In the genomic region with DNA sequence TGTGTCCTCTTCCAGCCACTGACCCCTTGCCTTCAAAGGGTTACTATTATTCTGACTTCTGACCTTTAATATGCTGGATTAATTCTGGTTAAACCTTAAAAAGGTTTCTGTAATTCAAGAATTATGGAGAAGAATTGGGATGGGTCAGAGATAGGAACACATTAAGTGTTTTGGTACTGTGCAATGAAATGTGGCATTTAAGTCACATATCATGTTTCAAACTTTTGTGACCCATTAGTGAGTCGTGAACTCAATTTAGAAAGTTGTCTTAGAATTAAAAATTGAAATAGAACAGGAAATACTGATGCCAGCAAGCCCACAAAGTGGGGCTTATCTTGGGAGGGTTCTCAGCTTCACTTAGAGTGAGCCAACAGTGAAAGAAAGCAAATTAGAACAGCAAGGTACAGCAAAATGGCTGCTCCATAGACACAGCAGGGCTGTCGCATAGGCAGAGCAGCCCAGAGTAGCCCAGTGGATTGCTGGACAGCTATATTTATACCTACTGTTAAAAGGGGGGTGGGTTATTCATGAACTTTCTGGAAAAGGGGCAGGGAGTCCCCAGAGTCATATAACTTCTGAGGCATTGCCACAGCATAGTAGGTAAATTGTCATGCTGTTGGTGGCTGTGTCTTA, we compare ENCODE assay signal across 1 cellular context.
TF ChIP-seq lines count a peak whose summit lies in the region.

No MANE protein-coding gene starts in this region.

TF ChIP-seq in HEK293, 187 proteins besides CTCF, POLR2A, EP300 and RAD21 (continued from another document):
- TF ChIP-seq, protein P1, sequence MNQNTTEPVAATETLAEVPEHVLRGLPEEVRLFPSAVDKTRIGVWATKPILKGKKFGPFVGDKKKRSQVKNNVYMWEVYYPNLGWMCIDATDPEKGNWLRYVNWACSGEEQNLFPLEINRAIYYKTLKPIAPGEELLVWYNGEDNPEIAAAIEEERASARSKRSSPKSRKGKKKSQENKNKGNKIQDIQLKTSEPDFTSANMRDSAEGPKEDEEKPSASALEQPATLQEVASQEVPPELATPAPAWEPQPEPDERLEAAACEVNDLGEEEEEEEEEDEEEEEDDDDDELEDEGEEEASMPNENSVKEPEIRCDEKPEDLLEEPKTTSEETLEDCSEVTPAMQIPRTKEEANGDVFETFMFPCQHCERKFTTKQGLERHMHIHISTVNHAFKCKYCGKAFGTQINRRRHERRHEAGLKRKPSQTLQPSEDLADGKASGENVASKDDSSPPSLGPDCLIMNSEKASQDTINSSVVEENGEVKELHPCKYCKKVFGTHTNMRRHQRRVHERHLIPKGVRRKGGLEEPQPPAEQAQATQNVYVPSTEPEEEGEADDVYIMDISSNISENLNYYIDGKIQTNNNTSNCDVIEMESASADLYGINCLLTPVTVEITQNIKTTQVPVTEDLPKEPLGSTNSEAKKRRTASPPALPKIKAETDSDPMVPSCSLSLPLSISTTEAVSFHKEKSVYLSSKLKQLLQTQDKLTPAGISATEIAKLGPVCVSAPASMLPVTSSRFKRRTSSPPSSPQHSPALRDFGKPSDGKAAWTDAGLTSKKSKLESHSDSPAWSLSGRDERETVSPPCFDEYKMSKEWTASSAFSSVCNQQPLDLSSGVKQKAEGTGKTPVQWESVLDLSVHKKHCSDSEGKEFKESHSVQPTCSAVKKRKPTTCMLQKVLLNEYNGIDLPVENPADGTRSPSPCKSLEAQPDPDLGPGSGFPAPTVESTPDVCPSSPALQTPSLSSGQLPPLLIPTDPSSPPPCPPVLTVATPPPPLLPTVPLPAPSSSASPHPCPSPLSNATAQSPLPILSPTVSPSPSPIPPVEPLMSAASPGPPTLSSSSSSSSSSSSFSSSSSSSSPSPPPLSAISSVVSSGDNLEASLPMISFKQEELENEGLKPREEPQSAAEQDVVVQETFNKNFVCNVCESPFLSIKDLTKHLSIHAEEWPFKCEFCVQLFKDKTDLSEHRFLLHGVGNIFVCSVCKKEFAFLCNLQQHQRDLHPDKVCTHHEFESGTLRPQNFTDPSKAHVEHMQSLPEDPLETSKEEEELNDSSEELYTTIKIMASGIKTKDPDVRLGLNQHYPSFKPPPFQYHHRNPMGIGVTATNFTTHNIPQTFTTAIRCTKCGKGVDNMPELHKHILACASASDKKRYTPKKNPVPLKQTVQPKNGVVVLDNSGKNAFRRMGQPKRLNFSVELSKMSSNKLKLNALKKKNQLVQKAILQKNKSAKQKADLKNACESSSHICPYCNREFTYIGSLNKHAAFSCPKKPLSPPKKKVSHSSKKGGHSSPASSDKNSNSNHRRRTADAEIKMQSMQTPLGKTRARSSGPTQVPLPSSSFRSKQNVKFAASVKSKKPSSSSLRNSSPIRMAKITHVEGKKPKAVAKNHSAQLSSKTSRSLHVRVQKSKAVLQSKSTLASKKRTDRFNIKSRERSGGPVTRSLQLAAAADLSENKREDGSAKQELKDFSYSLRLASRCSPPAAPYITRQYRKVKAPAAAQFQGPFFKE (tag by site-specific recombination; IDR thresholded peaks at IDR 0.05; ENCODE audit: borderline replicate concordance) = no peak
- TF ChIP-seq ZNF138 (tag by site-specific recombination; IDR thresholded peaks at IDR 0.05; ENCODE audit: borderline replicate concordance) (no peak), ZNF132 (tag by site-specific recombination; IDR thresholded peaks at IDR 0.05; ENCODE audit: borderline replicate concordance) (no peak), ZNF341 (tag by site-specific recombination; IDR thresholded peaks at IDR 0.05; ENCODE audit: low read depth) (no peak), ZNF302 (tag by site-specific recombination; IDR thresholded peaks at IDR 0.05; ENCODE audit: low read depth) (no peak), ZNF792 (tag by site-specific recombination; IDR thresholded peaks at IDR 0.05) (no peak), ZNF558 (tag by site-specific recombination; IDR thresholded peaks at IDR 0.05) (no peak), ZNF157 (tag by site-specific recombination; IDR thresholded peaks at IDR 0.05) (no peak), ZBTB21 (tag by site-specific recombination; IDR thresholded peaks at IDR 0.05) (no peak), ZNF596 (tag by site-specific recombination; IDR thresholded peaks at IDR 0.05) (peak; percentile 3; the same call in 1 of the 2 replicates), ZNF624 (tag by site-specific recombination; IDR thresholded peaks at IDR 0.05) (no peak), ZSCAN30 (tag by site-specific recombination; IDR thresholded peaks at IDR 0.05) (0 out of 2 replicates have a peak, but pooled peaks have one; percentile 8), ZNF843 (tag by site-specific recombination; IDR thresholded peaks at IDR 0.05) (no peak), MYNN (tag by site-specific recombination; IDR thresholded peaks at IDR 0.05; ENCODE audit: borderline replicate concordance) (no peak)
- TF ChIP-seq, protein P2, sequence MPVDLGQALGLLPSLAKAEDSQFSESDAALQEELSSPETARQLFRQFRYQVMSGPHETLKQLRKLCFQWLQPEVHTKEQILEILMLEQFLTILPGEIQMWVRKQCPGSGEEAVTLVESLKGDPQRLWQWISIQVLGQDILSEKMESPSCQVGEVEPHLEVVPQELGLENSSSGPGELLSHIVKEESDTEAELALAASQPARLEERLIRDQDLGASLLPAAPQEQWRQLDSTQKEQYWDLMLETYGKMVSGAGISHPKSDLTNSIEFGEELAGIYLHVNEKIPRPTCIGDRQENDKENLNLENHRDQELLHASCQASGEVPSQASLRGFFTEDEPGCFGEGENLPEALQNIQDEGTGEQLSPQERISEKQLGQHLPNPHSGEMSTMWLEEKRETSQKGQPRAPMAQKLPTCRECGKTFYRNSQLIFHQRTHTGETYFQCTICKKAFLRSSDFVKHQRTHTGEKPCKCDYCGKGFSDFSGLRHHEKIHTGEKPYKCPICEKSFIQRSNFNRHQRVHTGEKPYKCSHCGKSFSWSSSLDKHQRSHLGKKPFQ (tag by site-specific recombination; IDR thresholded peaks at IDR 0.05) = no peak
- TF ChIP-seq, protein P3, sequence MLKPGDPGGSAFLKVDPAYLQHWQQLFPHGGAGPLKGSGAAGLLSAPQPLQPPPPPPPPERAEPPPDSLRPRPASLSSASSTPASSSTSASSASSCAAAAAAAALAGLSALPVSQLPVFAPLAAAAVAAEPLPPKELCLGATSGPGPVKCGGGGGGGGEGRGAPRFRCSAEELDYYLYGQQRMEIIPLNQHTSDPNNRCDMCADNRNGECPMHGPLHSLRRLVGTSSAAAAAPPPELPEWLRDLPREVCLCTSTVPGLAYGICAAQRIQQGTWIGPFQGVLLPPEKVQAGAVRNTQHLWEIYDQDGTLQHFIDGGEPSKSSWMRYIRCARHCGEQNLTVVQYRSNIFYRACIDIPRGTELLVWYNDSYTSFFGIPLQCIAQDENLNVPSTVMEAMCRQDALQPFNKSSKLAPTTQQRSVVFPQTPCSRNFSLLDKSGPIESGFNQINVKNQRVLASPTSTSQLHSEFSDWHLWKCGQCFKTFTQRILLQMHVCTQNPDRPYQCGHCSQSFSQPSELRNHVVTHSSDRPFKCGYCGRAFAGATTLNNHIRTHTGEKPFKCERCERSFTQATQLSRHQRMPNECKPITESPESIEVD (tag by site-specific recombination; IDR thresholded peaks at IDR 0.05) = 0 out of 2 replicates have a peak, but pooled peaks have one; percentile 5
- TF ChIP-seq, protein P4, sequence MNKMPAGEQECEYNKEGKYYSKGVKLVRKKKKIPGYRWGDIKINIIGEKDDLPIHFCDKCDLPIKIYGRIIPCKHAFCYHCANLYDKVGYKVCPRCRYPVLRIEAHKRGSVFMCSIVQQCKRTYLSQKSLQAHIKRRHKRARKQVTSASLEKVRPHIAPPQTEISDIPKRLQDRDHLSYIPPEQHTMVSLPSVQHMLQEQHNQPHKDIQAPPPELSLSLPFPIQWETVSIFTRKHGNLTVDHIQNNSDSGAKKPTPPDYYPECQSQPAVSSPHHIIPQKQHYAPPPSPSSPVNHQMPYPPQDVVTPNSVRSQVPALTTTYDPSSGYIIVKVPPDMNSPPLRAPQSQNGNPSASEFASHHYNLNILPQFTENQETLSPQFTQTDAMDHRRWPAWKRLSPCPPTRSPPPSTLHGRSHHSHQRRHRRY (tag by site-specific recombination; IDR thresholded peaks at IDR 0.05) = no peak
- TF ChIP-seq, protein P5, sequence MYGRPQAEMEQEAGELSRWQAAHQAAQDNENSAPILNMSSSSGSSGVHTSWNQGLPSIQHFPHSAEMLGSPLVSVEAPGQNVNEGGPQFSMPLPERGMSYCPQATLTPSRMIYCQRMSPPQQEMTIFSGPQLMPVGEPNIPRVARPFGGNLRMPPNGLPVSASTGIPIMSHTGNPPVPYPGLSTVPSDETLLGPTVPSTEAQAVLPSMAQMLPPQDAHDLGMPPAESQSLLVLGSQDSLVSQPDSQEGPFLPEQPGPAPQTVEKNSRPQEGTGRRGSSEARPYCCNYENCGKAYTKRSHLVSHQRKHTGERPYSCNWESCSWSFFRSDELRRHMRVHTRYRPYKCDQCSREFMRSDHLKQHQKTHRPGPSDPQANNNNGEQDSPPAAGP (tag by site-specific recombination; IDR thresholded peaks at IDR 0.05) = no peak
- TF ChIP-seq, protein P6, sequence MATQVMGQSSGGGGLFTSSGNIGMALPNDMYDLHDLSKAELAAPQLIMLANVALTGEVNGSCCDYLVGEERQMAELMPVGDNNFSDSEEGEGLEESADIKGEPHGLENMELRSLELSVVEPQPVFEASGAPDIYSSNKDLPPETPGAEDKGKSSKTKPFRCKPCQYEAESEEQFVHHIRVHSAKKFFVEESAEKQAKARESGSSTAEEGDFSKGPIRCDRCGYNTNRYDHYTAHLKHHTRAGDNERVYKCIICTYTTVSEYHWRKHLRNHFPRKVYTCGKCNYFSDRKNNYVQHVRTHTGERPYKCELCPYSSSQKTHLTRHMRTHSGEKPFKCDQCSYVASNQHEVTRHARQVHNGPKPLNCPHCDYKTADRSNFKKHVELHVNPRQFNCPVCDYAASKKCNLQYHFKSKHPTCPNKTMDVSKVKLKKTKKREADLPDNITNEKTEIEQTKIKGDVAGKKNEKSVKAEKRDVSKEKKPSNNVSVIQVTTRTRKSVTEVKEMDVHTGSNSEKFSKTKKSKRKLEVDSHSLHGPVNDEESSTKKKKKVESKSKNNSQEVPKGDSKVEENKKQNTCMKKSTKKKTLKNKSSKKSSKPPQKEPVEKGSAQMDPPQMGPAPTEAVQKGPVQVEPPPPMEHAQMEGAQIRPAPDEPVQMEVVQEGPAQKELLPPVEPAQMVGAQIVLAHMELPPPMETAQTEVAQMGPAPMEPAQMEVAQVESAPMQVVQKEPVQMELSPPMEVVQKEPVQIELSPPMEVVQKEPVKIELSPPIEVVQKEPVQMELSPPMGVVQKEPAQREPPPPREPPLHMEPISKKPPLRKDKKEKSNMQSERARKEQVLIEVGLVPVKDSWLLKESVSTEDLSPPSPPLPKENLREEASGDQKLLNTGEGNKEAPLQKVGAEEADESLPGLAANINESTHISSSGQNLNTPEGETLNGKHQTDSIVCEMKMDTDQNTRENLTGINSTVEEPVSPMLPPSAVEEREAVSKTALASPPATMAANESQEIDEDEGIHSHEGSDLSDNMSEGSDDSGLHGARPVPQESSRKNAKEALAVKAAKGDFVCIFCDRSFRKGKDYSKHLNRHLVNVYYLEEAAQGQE (tag by site-specific recombination; IDR thresholded peaks at IDR 0.05) = peak; percentile 58
- TF ChIP-seq, protein P7, sequence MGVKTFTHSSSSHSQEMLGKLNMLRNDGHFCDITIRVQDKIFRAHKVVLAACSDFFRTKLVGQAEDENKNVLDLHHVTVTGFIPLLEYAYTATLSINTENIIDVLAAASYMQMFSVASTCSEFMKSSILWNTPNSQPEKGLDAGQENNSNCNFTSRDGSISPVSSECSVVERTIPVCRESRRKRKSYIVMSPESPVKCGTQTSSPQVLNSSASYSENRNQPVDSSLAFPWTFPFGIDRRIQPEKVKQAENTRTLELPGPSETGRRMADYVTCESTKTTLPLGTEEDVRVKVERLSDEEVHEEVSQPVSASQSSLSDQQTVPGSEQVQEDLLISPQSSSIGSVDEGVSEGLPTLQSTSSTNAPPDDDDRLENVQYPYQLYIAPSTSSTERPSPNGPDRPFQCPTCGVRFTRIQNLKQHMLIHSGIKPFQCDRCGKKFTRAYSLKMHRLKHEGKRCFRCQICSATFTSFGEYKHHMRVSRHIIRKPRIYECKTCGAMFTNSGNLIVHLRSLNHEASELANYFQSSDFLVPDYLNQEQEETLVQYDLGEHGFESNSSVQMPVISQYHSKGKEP (tag by site-specific recombination; IDR thresholded peaks at IDR 0.05) = no peak
- TF ChIP-seq, protein P8, sequence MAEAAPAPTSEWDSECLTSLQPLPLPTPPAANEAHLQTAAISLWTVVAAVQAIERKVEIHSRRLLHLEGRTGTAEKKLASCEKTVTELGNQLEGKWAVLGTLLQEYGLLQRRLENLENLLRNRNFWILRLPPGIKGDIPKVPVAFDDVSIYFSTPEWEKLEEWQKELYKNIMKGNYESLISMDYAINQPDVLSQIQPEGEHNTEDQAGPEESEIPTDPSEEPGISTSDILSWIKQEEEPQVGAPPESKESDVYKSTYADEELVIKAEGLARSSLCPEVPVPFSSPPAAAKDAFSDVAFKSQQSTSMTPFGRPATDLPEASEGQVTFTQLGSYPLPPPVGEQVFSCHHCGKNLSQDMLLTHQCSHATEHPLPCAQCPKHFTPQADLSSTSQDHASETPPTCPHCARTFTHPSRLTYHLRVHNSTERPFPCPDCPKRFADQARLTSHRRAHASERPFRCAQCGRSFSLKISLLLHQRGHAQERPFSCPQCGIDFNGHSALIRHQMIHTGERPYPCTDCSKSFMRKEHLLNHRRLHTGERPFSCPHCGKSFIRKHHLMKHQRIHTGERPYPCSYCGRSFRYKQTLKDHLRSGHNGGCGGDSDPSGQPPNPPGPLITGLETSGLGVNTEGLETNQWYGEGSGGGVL (tag by site-specific recombination; IDR thresholded peaks at IDR 0.05) = no peak
